20 cellular contexts compared by ENCODE assay signal in genomic region chr7:131454538-131454937, GRCh38.
DNase-seq lines count a peak whose midpoint lies in the region; ATAC-seq, FAIRE-seq and TF ChIP-seq lines count a peak whose summit lies in the region.
"Had no signal": no experiment of that assay in that cellular context is flagged by ENCODE, and none has a peak within 500 bp of the region (broad histone marks: within the 10 kb centered on the region; RNA-seq: fewer than 3 reads in every experiment).

No MANE protein-coding gene starts in this region.

- no peak for DNase-seq in A549 (ENCODE audit: low read depth in 1 of 2, low spot score in 1 of 2)
- peak; percentile 80 for DNase-seq in NCI-H69 (lab: John Stamatoyannopoulos, UW)
- DNase-seq in kidney tubule cell (ENCODE audit: low spot score) = peak; percentile 47
- no peak for DNase-seq in medulla oblongata (ENCODE audit: extremely low spot score)
- DNase-seq in tibial nerve (ENCODE audit: low spot score in 2 of 2) = no peak
- DNase-seq in SK-N-SH = no peak
- DNase-seq: 8988T; BE2C; CD4-positive, alpha-beta memory T cell; H9; NCI-H187 treated with DMSO at 0.1 percent for 48 hours; NCI-H226; NCI-H526; NK-92 treated with Interleukin-12 subunit alpha and Interleukin-12 subunit beta, amount 100 ng/mL, for 24 hours; SHP77; T-cell had no signal

- H3K9me2 ChIP-seq in DOHH2 (replicated peaks; ENCODE audit: control insufficient read depth, low read length) = no peaks in the 10 kb centered on the region
- H3K9me2 ChIP-seq in SK-N-SH = no peaks in the 10 kb centered on the region

- H3K27ac ChIP-seq in A549 (no peak overlapping the region), DOHH2 (ENCODE audit: low read depth, low read length) (peak overlapping the region; percentile 45), tibial nerve (peak overlapping the region in 2 of 4 donors; percentile 38 to 59), SK-N-SH (ENCODE audit: low read depth in 2 of 2, low read length in 1 of 2) (no peak overlapping the region)

- TF ChIP-seq POLR2A in A549 (IDR thresholded peaks at IDR 0.05; ENCODE audit: low read length) = no peak
- TF ChIP-seq POLR2A in tibial nerve (IDR thresholded peaks at IDR 0.05) = no peak

- TF ChIP-seq EP300 in A549 (IDR thresholded peaks at IDR 0.05) (no peak), tibial nerve (IDR thresholded peaks at IDR 0.05) (no peak), SK-N-SH (IDR thresholded peaks at IDR 0.05; ENCODE audit: borderline replicate concordance in 1 of 2, low read depth in 1 of 2, low read length in 1 of 2) (no peak)

- TF ChIP-seq RAD21 in A549 (conservative IDR thresholded peaks at IDR 0.05 in 1 of 2, IDR thresholded peaks at IDR 0.05 in 1 of 2) (no peak), SK-N-SH (IDR thresholded peaks at IDR 0.05; ENCODE audit: low read length) (no peak)

- CTCF ChIA-PET in A549 (lab: Yijun Ruan, JAX) (interaction anchor here (0.6 to 0.7 kb wide), 2 partner anchors 16 to 205 kb away, joined by 3 read pairs; no protein-coding TSS in a partner anchor), SK-N-SH (lab: Yijun Ruan, JAX) (interaction anchor here (0.7 to 1.6 kb wide), 7 partner anchors 9 to 414 kb away, joined by 3 to 5 read pairs (median 3); no protein-coding TSS in a partner anchor)

- H3F3A ChIP-seq in DOHH2 (ENCODE audit: control insufficient read depth, insufficient read depth) = peaks cover 11% of the 10 kb centered on the region
- peaks cover 19% of the 10 kb centered on the region for H3F3A ChIP-seq in SK-N-SH (replicated peaks; ENCODE audit: insufficient read depth)

- no peak for FAIRE-seq in A549 (lab: Jason Lieb, UNC)
- FAIRE-seq: D721Med had no signal

- no peaks in the 10 kb centered on the region for H4K20me1 ChIP-seq in DOHH2 (ENCODE audit: control insufficient read depth, insufficient read depth, low read depth, low read length)
- no peaks in the 10 kb centered on the region for H4K20me1 ChIP-seq in SK-N-SH (ENCODE audit: insufficient read depth)

- WGBS in A549 (ENCODE audit: missing lambda C conversion rate) = 92% methylated on average over 1 of the region's 1 CpG
- 76 to 93% methylated on average over 1 of the region's 1 CpG for WGBS in tibial nerve, 2 donors
- WGBS in SK-N-SH (ENCODE audit: low lambda C conversion rate) = 100% methylated on average over 1 of the region's 1 CpG

- H3K4me2 ChIP-seq in A549 (peak overlapping the region; percentile 9; the same call in 1 of the 3 replicates), DOHH2 (ENCODE audit: low read length) (peak overlapping the region; percentile 62), SK-N-SH (no peak overlapping the region)

- H3K36me3 ChIP-seq in DOHH2 (ENCODE audit: control insufficient read depth, low read length) = peaks cover 39% of the 10 kb centered on the region
- peaks cover 0 to 10% (median 0%) of the 10 kb centered on the region in 3 donors for H3K36me3 ChIP-seq in tibial nerve
- peaks cover 44 to 83% of the 10 kb centered on the region in 2 experiments for H3K36me3 ChIP-seq in SK-N-SH (replicated peaks in 1 of 2; ENCODE audit: control insufficient read depth in 1 of 2, insufficient read depth in 2 of 2, low read length in 1 of 2)

- POLR2A ChIA-PET in A549 (lab: Yijun Ruan, JAX) = no interaction called here
- POLR2A ChIA-PET in SK-N-SH (lab: Yijun Ruan, JAX) = no interaction called here

- no peak for ATAC-seq in A549
- no peak for ATAC-seq in HG02973 (IDR thresholded peaks at IDR 0.05; ENCODE audit: unreplicated experiment)
- ATAC-seq: SK-N-SH treated with all-trans-retinoic acid at 6 μM for 48 hours, T-cell had no signal

- H3K9me3 ChIP-seq in A549 (no peaks in the 10 kb centered on the region), DOHH2 (ENCODE audit: control insufficient read depth, insufficient read depth, low read length) (no peaks in the 10 kb centered on the region), tibial nerve (no peaks in the 10 kb centered on the region), SK-N-SH (no peaks in the 10 kb centered on the region)
- H3K9me3 ChIP-seq: BE2C had no signal

- H3K4me3 ChIP-seq in A549 = no peak overlapping the region
- H3K4me3 ChIP-seq in DOHH2 (ENCODE audit: low read length) = peak overlapping the region; percentile 51
- no peak overlapping the region for H3K4me3 ChIP-seq in tibial nerve
- no peak overlapping the region for H3K4me3 ChIP-seq in SK-N-SH (ENCODE audit: low read depth in 2 of 2, low read length in 1 of 2)

- TF ChIP-seq CTCF in A549 (IDR thresholded peaks at IDR 0.05) = no peak
- TF ChIP-seq CTCF in DOHH2 (IDR thresholded peaks at IDR 0.05; ENCODE audit: low read depth, low read length, poor library complexity, severe bottlenecking) = no peak
- TF ChIP-seq CTCF in tibial nerve (IDR thresholded peaks at IDR 0.05) = no peak
- no peak for TF ChIP-seq CTCF in SK-N-SH (IDR thresholded peaks at IDR 0.05)

- H3K4me1 ChIP-seq in A549 = peaks cover 23% of the 10 kb centered on the region
- H3K4me1 ChIP-seq in DOHH2 (ENCODE audit: control insufficient read depth, low read length) = peaks cover 31% of the 10 kb centered on the region
- peaks cover 0 to 16% (median 0%) of the 10 kb centered on the region in 4 donors for H3K4me1 ChIP-seq in tibial nerve
- H3K4me1 ChIP-seq in SK-N-SH (ENCODE audit: control insufficient read depth in 1 of 2, insufficient read depth in 2 of 2, low read depth in 1 of 2, low read length in 1 of 2) = no peaks in the 10 kb centered on the region

- H3K9ac ChIP-seq in SK-N-SH = no peak overlapping the region

- no peak overlapping the region for H2AFZ ChIP-seq in SK-N-SH (ENCODE audit: low read depth)

- H3K27me3 ChIP-seq in DOHH2 (ENCODE audit: control insufficient read depth, low read length) (no peaks in the 10 kb centered on the region), tibial nerve (no peaks in the 10 kb centered on the region), SK-N-SH (ENCODE audit: insufficient read depth) (no peaks in the 10 kb centered on the region)
- H3K27me3 ChIP-seq: BE2C had no signal

- H3K79me2 ChIP-seq in DOHH2 (ENCODE audit: control insufficient read depth, low read length) (no peaks in the 10 kb centered on the region), SK-N-SH (ENCODE audit: insufficient read depth) (no peaks in the 10 kb centered on the region)

TF ChIP-seq in A549, 52 proteins besides CTCF, POLR2A, EP300 and RAD21:
- TF ChIP-seq USF2 (IDR thresholded peaks at IDR 0.05) (0 out of 2 replicates have a peak, but pooled peaks have one; percentile 12), BCL3 (IDR thresholded peaks at IDR 0.05) (no peak)

TF ChIP-seq in SK-N-SH, 30 proteins besides CTCF, POLR2A, EP300 and RAD21:
- TF ChIP-seq SIN3A (IDR thresholded peaks at IDR 0.05; ENCODE audit: borderline replicate concordance, low read depth, low read length) (no peak), RFX5 (IDR thresholded peaks at IDR 0.05; ENCODE audit: low read length) (no peak), CHD2 (IDR thresholded peaks at IDR 0.05; ENCODE audit: low read length, partially characterized antibody) (no peak), GATA2 (CRISPR knock-in tag; IDR thresholded peaks at IDR 0.05) (no peak), GABPA (IDR thresholded peaks at IDR 0.05; ENCODE audit: low read depth) (no peak), YY1 (IDR thresholded peaks at IDR 0.05; ENCODE audit: low read depth) (no peak), EZH2phosphoT487 (IDR thresholded peaks at IDR 0.05; ENCODE audit: borderline replicate concordance, low read depth) (no peak), USF2 (IDR thresholded peaks at IDR 0.05; ENCODE audit: borderline replicate concordance, low read depth, low read length) (no peak), RCOR1 (IDR thresholded peaks at IDR 0.05; ENCODE audit: low read length) (no peak), TAF1 (IDR thresholded peaks at IDR 0.05; ENCODE audit: borderline replicate concordance, low read depth, low read length) (no peak), FOSL2 (IDR thresholded peaks at IDR 0.05; ENCODE audit: borderline replicate concordance, low read depth) (no peak), MXI1 (IDR thresholded peaks at IDR 0.05; ENCODE audit: low read depth, low read length) (no peak), ZBTB33 (IDR thresholded peaks at IDR 0.05; ENCODE audit: borderline replicate concordance, low read depth) (no peak), TCF12 (IDR thresholded peaks at IDR 0.05) (no peak), RXRA (IDR thresholded peaks at IDR 0.05; ENCODE audit: borderline replicate concordance, low read depth) (no peak), FOXJ3 (CRISPR knock-in tag; IDR thresholded peaks at IDR 0.05) (no peak)

Comparison
In these comparisons a context has a peak if more than half of its experiments do, and no peak if none do; other contexts are left out.
1. DNase-seq: peak in NCI-H69 (single experiment) and kidney tubule cell (single experiment); none in A549 (0 of 2), medulla oblongata (single experiment), tibial nerve (0 of 2) and SK-N-SH (single experiment).
2. Of the 12 proteins assayed by ChIP-seq in both A549 and SK-N-SH: peak only in A549: USF2; only in SK-N-SH: none; in both: none; in neither: 11.